In genomic region chr3:197882580-197882979, GRCh38 we compare ENCODE assay signal across 33 cellular contexts.
A peak's percentile ranks its signal among the peaks of the same experiment; 100 is the strongest.
DNase-seq lines count a peak whose midpoint lies in the region; ATAC-seq, FAIRE-seq and TF ChIP-seq lines count a peak whose summit lies in the region.
"Had no signal": no experiment of that assay in that cellular context is flagged by ENCODE, and none has a peak within 500 bp of the region (broad histone marks: within the 10 kb centered on the region; RNA-seq: fewer than 3 reads in every experiment).

No MANE protein-coding gene starts in this region.

- peaks cover 38% of the 10 kb centered on the region for H3K36me3 Mint-ChIP-seq in activated CD8-positive, alpha-beta memory T cell treated with anti-CD3 and anti-CD28 coated beads, Interleukin-2, amount 10 ng/mL, durations not matched to agents 7 days and 5 days

- intact Hi-C loops in HepG2 (cut with micrococcal nuclease; ENCODE audit: unreplicated experiment) = no loop called here
- intact Hi-C loops in cardiac septum (cut with DNase I) = no loop called here

- no peak overlapping the region for H2AFZ ChIP-seq in HepG2 (ENCODE audit: low read length)

- H3K27me3 Mint-ChIP-seq in activated CD8-positive, alpha-beta memory T cell treated with anti-CD3 and anti-CD28 coated beads, Interleukin-2, amount 10 ng/mL, durations not matched to agents 7 days and 5 days = no peaks in the 10 kb centered on the region
- H3K27me3 Mint-ChIP-seq: activated CD4-positive, alpha-beta memory T cell treated with anti-CD3 and anti-CD28 coated beads, Interleukin-2, amount 10 ng/mL, durations not matched to agents 7 days and 5 days; brain; CD8-positive, alpha-beta memory T cell; naive thymus-derived CD8-positive, alpha-beta T cell; stimulated activated naive CD8-positive, alpha-beta T cell treated with anti-CD3 and anti-CD28 coated beads, Interleukin-15, amount 100 ng/mL, for 72 hours had no signal

- no peak overlapping the region for H3K4me3 ChIP-seq in HepG2 (replicated peaks in 1 of 3; ENCODE audit: insufficient read depth in 1 of 3, low read depth in 2 of 3, low read length in 3 of 3)
- H3K4me3 ChIP-seq: adrenal gland, gastroesophageal sphincter, lung, psoas muscle, sigmoid colon, SJSA1, thoracic aorta, uterus had no signal

- BruUV-seq in HepG2 (replicated peaks; lab: Mats Ljungman, UMichigan) = no TSS peak

- peak; percentile 4 for DNase-seq in SIG-M5 treated with dmso at 0.1 percent for 504 hours (lab: John Stamatoyannopoulos, UW; ENCODE audit: unreplicated experiment)
- DNase-seq in SIG-M5 (lab: John Stamatoyannopoulos, UW) = no peak
- DNase-seq in KBM-7 = peak; percentile 24
- DNase-seq in OCI-M1 (lab: John Stamatoyannopoulos, UW) = peak; percentile 37
- DNase-seq in HepG2 (ENCODE audit: low spot score) = no peak
- DNase-seq in ureter (ENCODE audit: low spot score) = no peak
- DNase-seq in cardiac septum (ENCODE audit: low spot score) = no peak
- DNase-seq in activated CD8-positive, alpha-beta memory T cell treated with anti-CD3 and anti-CD28 coated beads, Interleukin-2, amount 10 ng/mL, durations not matched to agents 7 days and 5 days = no peak
- DNase-seq: activated CD4-positive, alpha-beta memory T cell treated with anti-CD3 and anti-CD28 coated beads, Interleukin-2, amount 10 ng/mL, durations not matched to agents 7 days and 5 days; activated CD4-positive, alpha-beta T cell treated with anti-CD3 and anti-CD28 coated beads for 1 hour; activated naive CD4-positive, alpha-beta T cell treated with anti-CD3 and anti-CD28 coated beads for 36 hours; adrenal gland; CD8-positive, alpha-beta memory T cell; EL; H9; Kasumi-1; naive thymus-derived CD8-positive, alpha-beta T cell; NCI-H1092; NCI-H1694 treated with DMSO at 0.1 percent for 48 hours; NCI-H526; NK-92 treated with Interleukin-12 subunit alpha and Interleukin-12 subunit beta, amount 100 ng/mL, for 24 hours; psoas muscle; sigmoid colon; stimulated activated CD4-positive, alpha-beta T cell treated with anti-CD3 and anti-CD28 coated beads, Interleukin-12 subunit alpha, Interleukin-12 subunit beta, amount 100 ng/mL, for 4 hours; stimulated activated CD4-positive, alpha-beta T cell treated with anti-CD3 and anti-CD28 coated beads, Interleukin-2, amount 100 ng/mL, for 48 hours; stimulated activated naive CD8-positive, alpha-beta T cell treated with anti-CD3 and anti-CD28 coated beads, Interleukin-15, amount 100 ng/mL, for 72 hours; uterus had no signal

- H3K36me3 ChIP-seq in HepG2 (replicated peaks in 1 of 2; ENCODE audit: control insufficient read depth in 1 of 2, insufficient read depth in 2 of 2, low read length in 2 of 2) = peaks cover 4 to 25% of the 10 kb centered on the region in 2 experiments; a peak in 4 of 5 replicates
- H3K36me3 ChIP-seq: uterus had no signal

- H3K9ac ChIP-seq in HepG2 (ENCODE audit: insufficient read depth, low read depth, low read length) = no peak overlapping the region

- H4K20me1 ChIP-seq in HepG2 (ENCODE audit: insufficient read depth, low read length) = peaks cover 23% of the 10 kb centered on the region; the same call in 1 of the 2 replicates

- WGBS in HepG2 (ENCODE audit: low lambda C conversion rate) = 93% methylated on average over 2 of the region's 2 CpGs

- POLR2A ChIA-PET in HepG2 (lab: Yijun Ruan, JAX) = no interaction called here

- H3K27ac Mint-ChIP-seq in activated CD8-positive, alpha-beta memory T cell treated with anti-CD3 and anti-CD28 coated beads, Interleukin-2, amount 10 ng/mL, durations not matched to agents 7 days and 5 days = no peak overlapping the region
- H3K27ac Mint-ChIP-seq: activated CD4-positive, alpha-beta memory T cell treated with anti-CD3 and anti-CD28 coated beads, Interleukin-2, amount 10 ng/mL, durations not matched to agents 7 days and 5 days; activated naive CD4-positive, alpha-beta T cell treated with anti-CD3 and anti-CD28 coated beads for 36 hours; H9; stimulated activated naive CD8-positive, alpha-beta T cell treated with anti-CD3 and anti-CD28 coated beads, Interleukin-15, amount 100 ng/mL, for 72 hours had no signal

- H3K79me2 ChIP-seq in HepG2 (ENCODE audit: insufficient read depth, low read length) = no peaks in the 10 kb centered on the region

- CTCF ChIA-PET in HepG2 (lab: Yijun Ruan, JAX; ENCODE audit: low intra/inter-chr PET ratio, low total read pairs) = no interaction called here
- CTCF ChIA-PET in activated CD8-positive, alpha-beta memory T cell treated with anti-CD3 and anti-CD28 coated beads, Interleukin-2, amount 10 ng/mL, durations not matched to agents 7 days and 5 days (lab: Charles Lee) = no interaction called here

- H3K4me1 Mint-ChIP-seq in activated CD8-positive, alpha-beta memory T cell treated with anti-CD3 and anti-CD28 coated beads, Interleukin-2, amount 10 ng/mL, durations not matched to agents 7 days and 5 days = peaks cover 22% of the 10 kb centered on the region

- H3K9me3 Mint-ChIP-seq in activated CD8-positive, alpha-beta memory T cell treated with anti-CD3 and anti-CD28 coated beads, Interleukin-2, amount 10 ng/mL, durations not matched to agents 7 days and 5 days (ENCODE audit: low read depth) = no peaks in the 10 kb centered on the region
- H3K9me3 Mint-ChIP-seq: activated CD4-positive, alpha-beta memory T cell treated with anti-CD3 and anti-CD28 coated beads, Interleukin-2, amount 10 ng/mL, durations not matched to agents 7 days and 5 days; activated naive CD4-positive, alpha-beta T cell treated with anti-CD3 and anti-CD28 coated beads for 36 hours; brain; CD8-positive, alpha-beta memory T cell; naive thymus-derived CD8-positive, alpha-beta T cell; stimulated activated naive CD8-positive, alpha-beta T cell treated with anti-CD3 and anti-CD28 coated beads, Interleukin-15, amount 100 ng/mL, for 72 hours had no signal

- TF ChIP-seq RAD21 in HepG2 (CRISPR knock-in tag; IDR thresholded peaks at IDR 0.05) = no peak

- no peak for TF ChIP-seq CTCF in HepG2 (CRISPR knock-in tag; IDR thresholded peaks at IDR 0.05)

- TF ChIP-seq EP300 in HepG2 (IDR thresholded peaks at IDR 0.05; ENCODE audit: low read depth in 2 of 2, low read length in 2 of 2) (no peak), HepG2 (CRISPR knock-in tag; IDR thresholded peaks at IDR 0.05; ENCODE audit: borderline replicate concordance) (no peak)

- H3K27me3 ChIP-seq in HepG2 (ENCODE audit: control insufficient read depth in 1 of 2, insufficient read depth in 2 of 2, low read length in 2 of 2) = no peaks in the 10 kb centered on the region
- H3K27me3 ChIP-seq: adrenal gland, gastroesophageal sphincter, sigmoid colon, SJSA1, uterus had no signal

- in situ Hi-C loops in KBM-7 (cut with MboI; ENCODE audit: low pct_unique_long_range_greater_than_20kb, low sequenced_read_pairs) (no loop called here), HepG2 (cut with HindIII; ENCODE audit: extremely low pct_ligation_motif_present, low pct_unique_long_range_greater_than_20kb) (no loop called here)

- peak; percentile 12 for FAIRE-seq in HepG2 (lab: Jason Lieb, UNC)
- FAIRE-seq: endothelial cell of umbilical vein had no signal

- H3K4me2 ChIP-seq in HepG2 (ENCODE audit: low read depth, low read length) = no peak overlapping the region

- no peak for TF ChIP-seq POLR2A in HepG2 (IDR thresholded peaks at IDR 0.05; ENCODE audit: insufficient read depth in 1 of 2, low read depth in 2 of 2, low read length in 2 of 2)

- no peak overlapping the region for H3K27ac ChIP-seq in HepG2 (ENCODE audit: extremely low read length, insufficient read depth, low read length)
- H3K27ac ChIP-seq: adrenal gland, gastroesophageal sphincter, psoas muscle, sigmoid colon, SJSA1, thoracic aorta, uterus had no signal

- H3K4me3 Mint-ChIP-seq in activated CD8-positive, alpha-beta memory T cell treated with anti-CD3 and anti-CD28 coated beads, Interleukin-2, amount 10 ng/mL, durations not matched to agents 7 days and 5 days = no peak overlapping the region
- H3K4me3 Mint-ChIP-seq: activated CD4-positive, alpha-beta memory T cell treated with anti-CD3 and anti-CD28 coated beads, Interleukin-2, amount 10 ng/mL, durations not matched to agents 7 days and 5 days; activated naive CD4-positive, alpha-beta T cell treated with anti-CD3 and anti-CD28 coated beads for 36 hours; CD8-positive, alpha-beta memory T cell; H9; naive thymus-derived CD8-positive, alpha-beta T cell; stimulated activated naive CD8-positive, alpha-beta T cell treated with anti-CD3 and anti-CD28 coated beads, Interleukin-15, amount 100 ng/mL, for 72 hours had no signal

- no peak for ATAC-seq in HepG2
- ATAC-seq in activated CD8-positive, alpha-beta memory T cell treated with anti-CD3 and anti-CD28 coated beads, Interleukin-2, amount 10 ng/mL, durations not matched to agents 7 days and 5 days = no peak
- ATAC-seq: gastroesophageal sphincter; naive thymus-derived CD8-positive, alpha-beta T cell; psoas muscle; stimulated activated naive CD8-positive, alpha-beta T cell treated with anti-CD3 and anti-CD28 coated beads, Interleukin-15, amount 100 ng/mL, for 72 hours had no signal

- H3K9me3 ChIP-seq in HepG2 (ENCODE audit: low read length) = no peaks in the 10 kb centered on the region
- H3K9me3 ChIP-seq: adrenal gland, gastroesophageal sphincter, psoas muscle, sigmoid colon, SJSA1, thoracic aorta, uterus had no signal

- peaks cover 26% of the 10 kb centered on the region for H3K4me1 ChIP-seq in HepG2 (ENCODE audit: insufficient read depth, low read length)
- H3K4me1 ChIP-seq: adrenal gland, gastroesophageal sphincter, psoas muscle, sigmoid colon, SJSA1, uterus had no signal

TF ChIP-seq in HepG2, 621 proteins besides CTCF, POLR2A, EP300 and RAD21:
- peak; percentile 36; the same call in 1 of the 2 replicates for TF ChIP-seq ZNF652 (CRISPR knock-in tag; IDR thresholded peaks at IDR 0.05; ENCODE audit: borderline replicate concordance, low read depth)
- TF ChIP-seq CENPT (CRISPR knock-in tag; IDR thresholded peaks at IDR 0.05; ENCODE audit: low read depth) = no peak

Comparison
In these comparisons a context has a peak if more than half of its experiments do, and no peak if none do; other contexts are left out.
1. DNase-seq: peak in SIG-M5 treated with dmso at 0.1 percent for 504 hours (single experiment), KBM-7 (single experiment) and OCI-M1 (single experiment); none in SIG-M5 (single experiment), HepG2 (single experiment), ureter (single experiment), cardiac septum (single experiment) and activated CD8-positive, alpha-beta memory T cell treated with anti-CD3 and anti-CD28 coated beads, Interleukin-2, amount 10 ng/mL, durations not matched to agents 7 days and 5 days (single experiment).